ENCODE assay signal across 8 cellular contexts in genomic region chr1:110203021-110203661, GRCh38.
DNase-seq lines count a peak whose midpoint lies in the region; ATAC-seq and TF ChIP-seq lines count a peak whose summit lies in the region.

No MANE protein-coding gene starts in this region.

- ATAC-seq in HG02763 (IDR thresholded peaks at IDR 0.05; ENCODE audit: unreplicated experiment) = no peak

- in situ Hi-C loops in astrocyte of the spinal cord (cut with HindIII; ENCODE audit: low sequenced_read_pairs) = no loop called here

- peak overlapping the region; percentile 35 for H3K27ac ChIP-seq in 22Rv1

- H3K4me3 ChIP-seq in GM12875 (ENCODE audit: low read depth, low read length) = no peak overlapping the region
- H3K4me3 ChIP-seq in astrocyte of the spinal cord (ENCODE audit: low read depth, low read length) = no peak overlapping the region

- peak; percentile 64 to 70 for DNase-seq in NCI-H2081 (lab: John Stamatoyannopoulos, UW)
- DNase-seq in T1000 (lab: John Stamatoyannopoulos, UW) = peak; percentile 62
- DNase-seq in astrocyte of the spinal cord (ENCODE audit: low read depth, low spot score) = peak; percentile 62
- DNase-seq in inferior parietal cortex (ENCODE audit: extremely low spot score) = peak; percentile 90
- DNase-seq in stimulated activated CD4-positive, alpha-beta T cell treated with anti-CD3 and anti-CD28 coated beads, Interleukin-1b, Interleukin-23, amount 100 ng/mL, for 24 hours (ENCODE audit: low read depth in 4 of 4, low spot score in 1 of 4) = peak; percentile 35 to 71 (median 57)

- TF ChIP-seq CTCF in 22Rv1 (IDR thresholded peaks at IDR 0.05) = peak; percentile 89
- peak; percentile 75 for TF ChIP-seq CTCF in GM12875 (IDR thresholded peaks at IDR 0.05; ENCODE audit: borderline replicate concordance, insufficient read depth, low read depth, low read length)
- TF ChIP-seq CTCF in astrocyte of the spinal cord (IDR thresholded peaks at IDR 0.05; ENCODE audit: low read depth, low read length) = peak; percentile 81
